In the genomic region with DNA sequence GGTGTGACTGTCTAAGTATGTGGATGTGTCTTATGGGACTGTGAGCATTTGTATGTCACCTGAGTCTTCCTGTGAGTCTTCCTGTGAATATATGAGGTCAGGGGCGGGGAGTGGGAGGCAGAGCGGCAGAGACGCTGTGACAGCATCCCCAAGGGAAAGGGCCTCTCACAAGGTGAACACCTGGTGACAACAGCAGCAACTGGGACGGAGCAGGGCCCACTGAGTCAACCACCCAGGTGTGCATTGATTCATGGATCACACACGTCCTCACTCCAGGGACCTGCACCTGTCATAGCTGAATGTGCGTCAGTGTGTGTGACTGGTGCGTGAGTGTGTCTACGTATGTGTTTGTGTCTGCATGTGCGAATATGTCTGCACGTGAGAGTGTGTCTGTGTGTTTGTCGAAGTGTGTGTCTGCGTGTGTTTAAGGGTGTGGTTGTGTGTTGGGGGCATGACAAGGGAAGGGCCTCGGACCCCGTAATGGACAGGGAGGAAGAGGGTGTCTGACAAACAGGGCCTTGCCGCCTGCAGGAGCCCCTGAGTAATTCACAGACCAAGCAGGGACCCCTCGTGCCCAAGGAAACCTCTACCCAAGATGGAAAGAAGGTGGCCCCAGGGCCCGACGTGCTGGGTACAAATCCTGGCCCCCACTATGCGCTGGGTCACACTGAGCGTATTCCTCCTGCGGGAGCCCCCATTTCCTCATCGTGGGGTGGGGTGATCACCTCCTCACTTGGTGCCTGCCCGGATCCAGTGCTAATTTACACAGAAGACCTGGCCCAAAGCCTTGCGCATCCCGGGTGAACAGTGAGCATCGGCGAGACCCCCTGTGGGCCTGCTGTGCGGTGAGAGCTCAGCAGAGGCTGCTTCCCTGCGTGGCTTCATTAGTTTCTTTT, we compare ENCODE assay signal across 13 cellular contexts.
"Had no signal": no experiment of that assay in that cellular context is flagged by ENCODE, and none has a peak within 500 bp of the region (broad histone marks: within the 10 kb centered on the region; RNA-seq: fewer than 3 reads in every experiment).

No MANE protein-coding gene starts in this region.

- DNase-seq: activated CD4-positive, alpha-beta memory T cell treated with anti-CD3 and anti-CD28 coated beads for 36 hours; activated CD4-positive, CD25-positive, alpha-beta regulatory T cell treated with anti-CD3 and anti-CD28 coated beads, Interleukin-2, amount 50 U/mL, for 72 hours; activated effector memory CD4-positive, alpha-beta T cell treated with anti-CD3 and anti-CD28 coated beads, Interleukin-2, amount 50 U/mL, for 16 hours; activated T-cell treated with anti-CD3 and anti-CD28 coated beads, Interleukin-2, amount 50 U/mL, for 4 hours; amygdala; esophagus squamous epithelium; foreskin fibroblast; heart right ventricle; islet precursor cell had no signal

- H3K9me3 ChIP-seq: esophagus squamous epithelium, heart right ventricle, left lung, neutrophil, right lobe of liver, tibial nerve had no signal

- H3K27me3 ChIP-seq: esophagus squamous epithelium, right lobe of liver, tibial nerve had no signal

- H3K4me3 ChIP-seq: esophagus squamous epithelium, heart right ventricle, left lung, right lobe of liver, tibial nerve had no signal

- H3K4me1 ChIP-seq: left lung, right lobe of liver had no signal

- H3K27ac ChIP-seq: esophagus squamous epithelium, heart right ventricle, left lung, neutrophil, right lobe of liver, tibial nerve had no signal

- H3K36me3 ChIP-seq: heart right ventricle, left lung, neutrophil, right lobe of liver had no signal
